Comparison of ENCODE assay signal across 1 cellular context in the genomic region with DNA sequence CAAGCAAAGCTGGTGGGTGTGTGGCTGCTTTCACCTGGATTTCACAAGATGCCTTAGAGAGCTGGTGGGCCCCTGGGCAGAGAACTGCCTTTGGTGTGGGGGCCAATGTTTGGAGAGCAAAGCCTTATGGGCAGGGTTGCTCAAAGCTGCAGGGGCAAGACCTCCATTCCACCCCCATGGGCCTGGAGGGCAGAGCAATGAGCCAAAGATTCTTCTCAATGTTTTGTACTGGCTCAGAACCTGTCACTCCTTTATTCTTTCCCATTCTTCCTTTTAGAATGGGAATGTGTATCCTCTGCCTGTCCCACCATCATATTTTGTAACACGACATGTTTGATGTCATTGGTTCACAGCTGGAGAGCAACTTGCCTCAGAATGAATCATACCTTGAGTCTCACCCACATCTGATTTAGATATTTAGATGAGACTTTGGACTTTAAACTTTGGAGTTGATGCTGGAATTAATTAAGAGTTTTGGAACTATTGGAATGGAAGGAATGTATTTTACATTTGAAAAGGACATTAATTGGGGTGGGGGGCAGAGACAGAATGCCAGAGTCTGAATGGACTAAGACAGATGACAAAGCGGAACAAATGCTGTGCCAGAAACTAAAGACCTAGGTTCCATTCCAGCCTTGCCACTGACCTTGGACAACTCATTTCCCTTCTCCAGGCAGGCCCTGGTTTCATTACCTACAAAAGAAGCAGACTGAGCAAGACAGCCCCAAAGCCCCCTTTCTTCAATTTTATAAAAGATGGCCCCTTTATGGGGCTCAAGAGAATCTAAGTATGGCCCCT.
TF ChIP-seq lines count a peak whose summit lies in the region.

No MANE protein-coding gene starts in this region.

TF ChIP-seq in H1, 55 proteins besides CTCF, POLR2A, EP300 and RAD21:
- TF ChIP-seq RXRA (IDR thresholded peaks at IDR 0.05; ENCODE audit: insufficient read depth, low read depth, low read length) (no peak), KDM1A (IDR thresholded peaks at IDR 0.05; ENCODE audit: borderline replicate concordance, low read length) (no peak), CBX8 (IDR thresholded peaks at IDR 0.05; ENCODE audit: borderline replicate concordance, low read depth, low read length) (no peak), CTBP2 (IDR thresholded peaks at IDR 0.05; ENCODE audit: borderline replicate concordance, insufficient read depth, insufficient read length, low read length) (no peak), PHF8 (conservative IDR thresholded peaks at IDR 0.05; ENCODE audit: low read depth, low read length) (no peak), EGR1 (IDR thresholded peaks at IDR 0.05; ENCODE audit: borderline replicate concordance, low read depth, low read length) (no peak), JUND (IDR thresholded peaks at IDR 0.05; ENCODE audit: low read length) (no peak), RFX5 (IDR thresholded peaks at IDR 0.05; ENCODE audit: borderline replicate concordance, low read depth, low read length) (no peak), BCL11A (IDR thresholded peaks at IDR 0.05; ENCODE audit: low read depth in 2 of 2, low read length in 2 of 2) (no peak)
